In the genomic region with DNA sequence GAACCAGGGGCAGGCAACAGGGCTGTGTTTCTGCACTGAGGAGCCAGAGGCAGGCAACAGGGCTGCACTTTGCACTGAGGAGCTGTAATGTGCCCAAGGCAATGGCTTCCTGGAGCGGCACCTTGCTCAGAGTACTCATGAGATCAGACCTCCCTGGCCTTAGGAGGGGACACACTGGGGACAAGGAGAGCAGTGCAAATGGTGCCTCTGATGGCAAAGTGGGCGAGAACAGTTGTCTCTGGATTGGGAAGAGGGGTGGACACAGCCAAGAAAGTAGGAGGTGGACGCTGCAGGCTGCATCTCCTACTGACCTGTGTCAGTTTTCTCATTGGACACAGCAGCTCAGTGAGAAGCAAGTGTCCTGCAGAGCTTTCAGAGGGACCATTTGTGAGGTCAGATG, we compare ENCODE assay signal across 33 cellular contexts.
"Had no signal": no experiment of that assay in that cellular context is flagged by ENCODE, and none has a peak within 500 bp of the region (broad histone marks: within the 10 kb centered on the region; RNA-seq: fewer than 3 reads in every experiment).

No MANE protein-coding gene starts in this region.

- H3K4me1 Mint-ChIP-seq: activated CD4-positive, alpha-beta T cell treated with anti-CD3 and anti-CD28 coated beads, Interleukin-2, amount 10 ng/mL, durations not matched to agents 24 days and 14 days; activated T-helper 17 cell treated with anti-CD3 and anti-CD28 coated beads, Interleukin-2, amount 50 U/mL, for 72 hours had no signal

- DNase-seq: activated CD4-positive, alpha-beta T cell treated with anti-CD3 and anti-CD28 coated beads, Interleukin-2, amount 10 ng/mL, durations not matched to agents 24 days and 14 days; activated CD4-positive, alpha-beta T cell treated with anti-CD3 and anti-CD28 coated beads, Interleukin-2, amount 50 U/mL, for 4 hours; activated CD8-positive, alpha-beta T cell treated with anti-CD3 and anti-CD28 coated beads for 36 hours; activated gamma-delta T cell treated with Interleukin-2 at 50 U/mL for 16 hours; activated naive CD4-positive, alpha-beta T cell treated with anti-CD3 and anti-CD28 coated beads for 36 hours; activated T-cell treated with anti-CD3 and anti-CD28 coated beads, Interleukin-2, amount 50 U/mL, for 1 hour; activated T-cell treated with anti-CD3 and anti-CD28 coated beads, Interleukin-2, amount 50 U/mL, for 72 hours; anterior cingulate cortex; Kasumi-1; KG1; MG63; NCI-H1048; NCI-H1105 treated with DMSO at 0.1 percent for 48 hours; NCI-H1436; NCI-H1694; NCI-H1930; NCI-H2081 treated with DMSO at 0.1 percent for 48 hours; NCI-H510A; NCI-H526; NCI-H748 treated with DMSO at 0.1 percent for 48 hours; NK-92 treated with Interleukin-12 subunit alpha and Interleukin-12 subunit beta, amount 100 ng/mL, for 24 hours; PC-3; RPMI8226; SHP77 treated with DMSO at 0.1 percent for 48 hours; SK-N-SH had no signal

- H3K27me3 Mint-ChIP-seq: activated CD4-positive, alpha-beta T cell treated with anti-CD3 and anti-CD28 coated beads, Interleukin-2, amount 10 ng/mL, durations not matched to agents 24 days and 14 days had no signal

- H3K27ac ChIP-seq: adrenal gland, Peyer's patch, SJSA1 had no signal

- H3K4me1 ChIP-seq: adrenal gland, Peyer's patch, SJSA1 had no signal

- H3K9me3 ChIP-seq: adrenal gland, MG63, Peyer's patch, SJSA1, SK-N-SH had no signal

- H3K27me3 ChIP-seq: MG63, Peyer's patch had no signal

- H3K27ac Mint-ChIP-seq: activated CD4-positive, alpha-beta T cell treated with anti-CD3 and anti-CD28 coated beads, Interleukin-2, amount 10 ng/mL, durations not matched to agents 24 days and 14 days; activated CD8-positive, alpha-beta T cell treated with anti-CD3 and anti-CD28 coated beads for 36 hours; activated naive CD4-positive, alpha-beta T cell treated with anti-CD3 and anti-CD28 coated beads for 36 hours; activated naive CD4-positive, alpha-beta T cell treated with anti-CD3 and anti-CD28 coated beads, Interleukin-2, amount 50 U/mL, for 72 hours; activated T-cell treated with anti-CD3 and anti-CD28 coated beads, Interleukin-2, amount 50 U/mL, for 72 hours; activated T-helper 17 cell treated with anti-CD3 and anti-CD28 coated beads, Interleukin-2, amount 50 U/mL, for 72 hours; brain; T-helper 1 cell treated with Interleukin-12 subunit alpha and Interleukin-12 subunit beta and Interleukin-4 antibody, amounts not matched to agents 30 μg/mL and 1 μg/mL, for 36 hours; T-helper 2 cell treated with Interferon-gamma antibody and Interleukin-4, amounts not matched to agents 5 μg/mL and 100 μg/mL, for 36 hours had no signal

- H3K36me3 Mint-ChIP-seq: activated naive CD4-positive, alpha-beta T cell treated with anti-CD3 and anti-CD28 coated beads, Interleukin-2, amount 50 U/mL, for 72 hours; brain had no signal

- H3K36me3 ChIP-seq: adrenal gland, MG63, Peyer's patch, SJSA1 had no signal

- H3K9me3 Mint-ChIP-seq: activated CD4-positive, alpha-beta T cell treated with anti-CD3 and anti-CD28 coated beads, Interleukin-2, amount 10 ng/mL, durations not matched to agents 24 days and 14 days; activated CD8-positive, alpha-beta T cell treated with anti-CD3 and anti-CD28 coated beads for 36 hours; activated naive CD4-positive, alpha-beta T cell treated with anti-CD3 and anti-CD28 coated beads for 36 hours; activated naive CD4-positive, alpha-beta T cell treated with anti-CD3 and anti-CD28 coated beads, Interleukin-2, amount 50 U/mL, for 72 hours; activated T-helper 17 cell treated with anti-CD3 and anti-CD28 coated beads, Interleukin-2, amount 50 U/mL, for 72 hours; T-helper 1 cell treated with Interleukin-12 subunit alpha and Interleukin-12 subunit beta and Interleukin-4 antibody, amounts not matched to agents 30 μg/mL and 1 μg/mL, for 36 hours had no signal

- H3K4me3 Mint-ChIP-seq: activated CD4-positive, alpha-beta T cell treated with anti-CD3 and anti-CD28 coated beads, Interleukin-2, amount 10 ng/mL, durations not matched to agents 24 days and 14 days; activated CD8-positive, alpha-beta T cell treated with anti-CD3 and anti-CD28 coated beads for 36 hours; activated naive CD4-positive, alpha-beta T cell treated with anti-CD3 and anti-CD28 coated beads for 36 hours; activated T-cell treated with anti-CD3 and anti-CD28 coated beads, Interleukin-2, amount 50 U/mL, for 72 hours; activated T-helper 17 cell treated with anti-CD3 and anti-CD28 coated beads, Interleukin-2, amount 50 U/mL, for 72 hours; brain; T-helper 1 cell treated with Interleukin-12 subunit alpha and Interleukin-12 subunit beta and Interleukin-4 antibody, amounts not matched to agents 30 μg/mL and 1 μg/mL, for 36 hours; T-helper 2 cell treated with Interferon-gamma antibody and Interleukin-4, amounts not matched to agents 5 μg/mL and 100 μg/mL, for 36 hours had no signal

- H3K4me3 ChIP-seq: adrenal gland, MG63, Peyer's patch, SJSA1 had no signal

- ATAC-seq: activated CD8-positive, alpha-beta T cell treated with anti-CD3 and anti-CD28 coated beads for 36 hours; activated naive CD4-positive, alpha-beta T cell treated with anti-CD3 and anti-CD28 coated beads, Interleukin-2, amount 50 U/mL, for 72 hours; activated T-cell treated with anti-CD3 and anti-CD28 coated beads, Interleukin-2, amount 50 U/mL, for 72 hours; activated T-helper 17 cell treated with anti-CD3 and anti-CD28 coated beads, Interleukin-2, amount 50 U/mL, for 72 hours; PC-3 had no signal
